ENCODE assay signal across 12 cellular contexts in the genomic region with DNA sequence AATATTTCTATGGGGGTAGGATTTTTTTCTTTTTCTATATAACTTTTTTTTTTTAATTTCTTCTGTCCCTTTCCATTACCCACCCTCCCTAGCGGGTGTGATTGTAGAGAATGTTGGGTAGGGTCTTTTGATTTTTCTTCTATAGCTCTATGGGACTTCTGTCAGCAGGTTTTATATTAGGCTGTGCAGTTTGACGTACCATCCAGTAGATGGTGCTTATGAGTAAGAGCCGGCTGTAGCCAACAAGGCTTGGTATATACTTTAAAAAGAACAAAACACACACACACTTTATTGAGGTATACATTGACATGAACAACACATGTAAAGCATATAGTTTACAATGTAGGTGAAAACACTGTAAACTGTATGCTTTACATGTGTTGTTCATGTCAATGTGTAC.
DNase-seq lines count a peak whose midpoint lies in the region; ATAC-seq, FAIRE-seq and TF ChIP-seq lines count a peak whose summit lies in the region.
"Had no signal": no experiment of that assay in that cellular context is flagged by ENCODE, and none has a peak within 500 bp of the region (broad histone marks: within the 10 kb centered on the region; RNA-seq: fewer than 3 reads in every experiment).

No MANE protein-coding gene starts in this region.

- TF ChIP-seq CTCF in BJ (IDR thresholded peaks at IDR 0.05; ENCODE audit: insufficient read depth, low read depth, low read length) (peak; percentile 34; the same call in 1 of the 2 replicates), PC-3 (conservative IDR thresholded peaks at IDR 0.05; ENCODE audit: low read depth, low read length) (peak; percentile 56), fibroblast of villous mesenchyme (IDR thresholded peaks at IDR 0.05; ENCODE audit: insufficient read depth, low read depth, low read length) (peak; percentile 33)

- no TSS peak for BruUV-seq in PC-3 (replicated peaks; lab: Mats Ljungman, UMichigan)

- intact Hi-C loops in PC-3 (cut with micrococcal nuclease), result no loop called here

- DNase-seq in BJ (ENCODE audit: low read depth) (no peak), GM12892 (ENCODE audit: insufficient read length) (no peak), PC-3 (peak; percentile 39), fibroblast of villous mesenchyme (ENCODE audit: low read depth) (no peak), NCI-H1694 (lab: John Stamatoyannopoulos, UW) (no peak), NCI-H510A treated with DMSO at 0.1 percent for 48 hours (lab: John Stamatoyannopoulos, UW) (no peak)
- no peak for DNase-seq in activated naive CD4-positive, alpha-beta T cell treated with anti-CD3 and anti-CD28 coated beads, Interleukin-2, amount 50 U/mL, for 16 hours
- DNase-seq: activated B cell treated with CpG ODN at 0.5 μM for 24 hours; effector CD4-positive, alpha-beta T cell; uterus had no signal

- TF ChIP-seq POLR2A in GM12892 (IDR thresholded peaks at IDR 0.05; ENCODE audit: low read depth, low read length), result no peak

- no peak overlapping the region for H3K9ac ChIP-seq in PC-3 (ENCODE audit: low read length)
- H3K9ac ChIP-seq: parathyroid adenoma had no signal

- CTCF ChIA-PET in BJ (lab: Yijun Ruan, JAX) (no interaction called here), PC-3 (lab: Charles Lee) (interaction anchor here (0.6 kb wide), 1 partner anchor 844 kb away, joined by 3 read pairs; no protein-coding TSS in a partner anchor)

- peak; percentile 90 for FAIRE-seq in GM12892 (lab: Jason Lieb, UNC)

- no peak overlapping the region for H3K4me2 ChIP-seq in PC-3 (ENCODE audit: low read length)

- H3K27ac ChIP-seq in PC-3 (ENCODE audit: low read length), result no peak overlapping the region
- H3K27ac ChIP-seq: parathyroid adenoma, uterus had no signal

- no peaks in the 10 kb centered on the region for H3K9me2 ChIP-seq in PC-3 (replicated peaks; ENCODE audit: low read length)

- H3K27me3 ChIP-seq in BJ (ENCODE audit: control insufficient read depth, insufficient read depth, low read length) (no peaks in the 10 kb centered on the region), PC-3 (ENCODE audit: low read length) (no peaks in the 10 kb centered on the region)
- H3K27me3 ChIP-seq: uterus had no signal

- H3K4me1 ChIP-seq in PC-3 (ENCODE audit: insufficient read depth, low read length), result no peaks in the 10 kb centered on the region
- H3K4me1 ChIP-seq: parathyroid adenoma, uterus had no signal

- no peaks in the 10 kb centered on the region for H4K20me1 ChIP-seq in PC-3 (ENCODE audit: low read length)

- H3K79me2 ChIP-seq in PC-3 (ENCODE audit: low read length), result no peaks in the 10 kb centered on the region
- H3K79me2 ChIP-seq: parathyroid adenoma had no signal

- H3K36me3 ChIP-seq in BJ (ENCODE audit: control insufficient read depth, insufficient read depth, low read length) (no peaks in the 10 kb centered on the region), PC-3 (ENCODE audit: low read depth, low read length) (no peaks in the 10 kb centered on the region)
- H3K36me3 ChIP-seq: uterus had no signal

- no peaks in the 10 kb centered on the region for H3F3A ChIP-seq in PC-3 (ENCODE audit: low read length, unreplicated experiment)

- H3K4me3 ChIP-seq in BJ (ENCODE audit: low read depth, low read length), result no peak overlapping the region
- H3K4me3 ChIP-seq in PC-3 (ENCODE audit: low read length), result no peak overlapping the region
- H3K4me3 ChIP-seq in fibroblast of villous mesenchyme (ENCODE audit: low read depth, low read length), result no peak overlapping the region
- H3K4me3 ChIP-seq: uterus had no signal

- POLR2A ChIA-PET in BJ (lab: Charles Lee) (no interaction called here), PC-3 (lab: Charles Lee; ENCODE audit: unreplicated experiment) (no interaction called here)

- ATAC-seq in PC-3 (no peak), GM19351 (IDR thresholded peaks at IDR 0.05; ENCODE audit: unreplicated experiment) (no peak)

- no peak overlapping the region for H2AFZ ChIP-seq in PC-3 (ENCODE audit: low read length)
- H2AFZ ChIP-seq: parathyroid adenoma had no signal

- H3K9me3 ChIP-seq in PC-3 (ENCODE audit: low read length), result no peaks in the 10 kb centered on the region
- H3K9me3 ChIP-seq: uterus had no signal
